ENCODE assay signal across 25 cellular contexts in the genomic region with DNA sequence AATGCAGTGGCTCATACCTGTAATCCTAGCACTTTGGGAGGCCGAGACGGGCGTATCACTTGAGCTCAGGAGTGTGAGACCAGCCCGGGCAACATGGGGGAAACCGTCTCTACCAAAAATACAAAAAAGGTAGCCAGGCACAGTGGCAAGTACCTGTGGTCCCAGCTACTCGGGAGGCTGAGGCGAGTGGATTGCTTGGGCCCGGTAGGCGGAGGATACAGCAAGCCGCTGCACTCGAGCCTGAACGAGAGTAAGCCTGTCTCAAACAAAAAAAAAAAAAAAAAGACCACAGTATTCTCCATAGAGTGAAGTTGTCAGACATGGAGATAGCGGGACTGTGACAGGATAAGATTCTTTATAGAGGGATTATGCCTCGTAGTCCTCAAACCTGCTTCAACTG.
"Had no signal": no experiment of that assay in that cellular context is flagged by ENCODE, and none has a peak within 500 bp of the region (broad histone marks: within the 10 kb centered on the region; RNA-seq: fewer than 3 reads in every experiment).

No MANE protein-coding gene starts in this region.

- H3K27me3 Mint-ChIP-seq: naive thymus-derived CD8-positive, alpha-beta T cell; stimulated activated memory B cell treated with anti-CD40 and anti-IgM and Interleukin-4, amounts not matched to agents 10 μg/mL and 1 μg/mL and 100 μg/mL, for 72 hours; stimulated activated naive CD8-positive, alpha-beta T cell treated with anti-CD3 and anti-CD28 coated beads, Interleukin-15, amount 100 ng/mL, for 72 hours had no signal

- H3K27me3 ChIP-seq: neutrophil, pancreas, right lobe of liver, sigmoid colon, thyroid gland, tibial nerve, upper lobe of left lung, vagina had no signal

- H3K9me3 ChIP-seq: neutrophil, pancreas, psoas muscle, right lobe of liver, sigmoid colon, thoracic aorta, thyroid gland, tibial nerve, upper lobe of left lung, vagina had no signal

- H3K9me3 Mint-ChIP-seq: naive thymus-derived CD8-positive, alpha-beta T cell; natural killer cell treated with Interleukin-12 subunit alpha and Interleukin-12 subunit beta and Interleukin-15 and Interleukin-18, amount 100 ng/mL, for 72 hours; nephron progenitor cell; stimulated activated memory B cell treated with anti-CD40 and anti-IgM and Interleukin-4, amounts not matched to agents 10 μg/mL and 1 μg/mL and 100 μg/mL, for 72 hours; stimulated activated naive CD8-positive, alpha-beta T cell treated with anti-CD3 and anti-CD28 coated beads, Interleukin-15, amount 100 ng/mL, for 72 hours had no signal

- H3K4me3 ChIP-seq: pancreas, psoas muscle, right lobe of liver, sigmoid colon, thoracic aorta, thyroid gland, tibial nerve, upper lobe of left lung, vagina had no signal

- H3K27ac ChIP-seq: neutrophil, pancreas, psoas muscle, right lobe of liver, sigmoid colon, thoracic aorta, thyroid gland, tibial nerve, upper lobe of left lung, vagina had no signal

- H3K36me3 ChIP-seq: neutrophil, pancreas, right lobe of liver, sigmoid colon, thoracic aorta, thyroid gland, tibial nerve, upper lobe of left lung, vagina had no signal

- DNase-seq: naive thymus-derived CD8-positive, alpha-beta T cell; nephron progenitor cell; pancreas; psoas muscle; right cardiac atrium; right lobe of liver; sigmoid colon; small intestine; stimulated activated CD4-positive, alpha-beta T cell treated with anti-CD3 and anti-CD28 coated beads, Interleukin-1b, Interleukin-23, amount 100 ng/mL, for 48 hours; stimulated activated CD4-positive, alpha-beta T cell treated with anti-CD3 and anti-CD28 coated beads, Interleukin-4, amount 100 ng/mL, for 1 hour; stimulated activated CD4-positive, alpha-beta T cell treated with anti-CD3 and anti-CD28 coated beads, Interleukin-4, amount 100 ng/mL, for 4 hours; stimulated activated CD8-positive, alpha-beta memory T cell treated with anti-CD3 and anti-CD28 coated beads, Interleukin-4, amount 100 ng/mL, for 48 hours; stimulated activated naive CD4-positive, alpha-beta T cell; stimulated activated naive CD8-positive, alpha-beta T cell treated with anti-CD3 and anti-CD28 coated beads, Interleukin-15, amount 100 ng/mL, for 72 hours; stimulated activated naive CD8-positive, alpha-beta T cell treated with anti-CD3 and anti-CD28 coated beads, Interleukin-15, Interleukin-2, amounts not matched to agents 100 U/mL and 50 U/mL, for 24 hours; thyroid gland; trophoblast cell had no signal

- ATAC-seq: naive thymus-derived CD8-positive, alpha-beta T cell; natural killer cell treated with Interleukin-12 subunit alpha and Interleukin-12 subunit beta and Interleukin-15 and Interleukin-18, amount 100 ng/mL, for 72 hours; pancreas; right cardiac atrium; right lobe of liver; stimulated activated memory B cell treated with anti-CD40 and anti-IgM and Interleukin-4, amounts not matched to agents 10 μg/mL and 1 μg/mL and 100 μg/mL, for 72 hours; stimulated activated naive CD8-positive, alpha-beta T cell treated with anti-CD3 and anti-CD28 coated beads, Interleukin-15, amount 100 ng/mL, for 72 hours; stimulated activated naive CD8-positive, alpha-beta T cell treated with anti-CD3 and anti-CD28 coated beads, Interleukin-15, Interleukin-2, amounts not matched to agents 100 U/mL and 50 U/mL, for 24 hours had no signal

- H3K4me3 Mint-ChIP-seq: naive thymus-derived CD8-positive, alpha-beta T cell; natural killer cell treated with Interleukin-12 subunit alpha and Interleukin-12 subunit beta and Interleukin-15 and Interleukin-18, amount 100 ng/mL, for 72 hours; nephron progenitor cell; neural crest cell; stimulated activated memory B cell treated with anti-CD40 and anti-IgM and Interleukin-4, amounts not matched to agents 10 μg/mL and 1 μg/mL and 100 μg/mL, for 72 hours; stimulated activated naive CD8-positive, alpha-beta T cell treated with anti-CD3 and anti-CD28 coated beads, Interleukin-15, amount 100 ng/mL, for 72 hours had no signal

- H3K4me1 ChIP-seq: right lobe of liver, sigmoid colon, upper lobe of left lung, vagina had no signal

- H3K27ac Mint-ChIP-seq: naive thymus-derived CD8-positive, alpha-beta T cell; natural killer cell treated with Interleukin-12 subunit alpha and Interleukin-12 subunit beta and Interleukin-15 and Interleukin-18, amount 100 ng/mL, for 72 hours; nephron progenitor cell; stimulated activated memory B cell treated with anti-CD40 and anti-IgM and Interleukin-4, amounts not matched to agents 10 μg/mL and 1 μg/mL and 100 μg/mL, for 72 hours; stimulated activated naive CD8-positive, alpha-beta T cell treated with anti-CD3 and anti-CD28 coated beads, Interleukin-15, amount 100 ng/mL, for 72 hours had no signal

- H3K36me3 Mint-ChIP-seq: naive thymus-derived CD8-positive, alpha-beta T cell; natural killer cell treated with Interleukin-12 subunit alpha and Interleukin-12 subunit beta and Interleukin-15 and Interleukin-18, amount 100 ng/mL, for 72 hours; stimulated activated memory B cell treated with anti-CD40 and anti-IgM and Interleukin-4, amounts not matched to agents 10 μg/mL and 1 μg/mL and 100 μg/mL, for 72 hours had no signal

- H3K4me1 Mint-ChIP-seq: naive thymus-derived CD8-positive, alpha-beta T cell; nephron progenitor cell; stimulated activated memory B cell treated with anti-CD40 and anti-IgM and Interleukin-4, amounts not matched to agents 10 μg/mL and 1 μg/mL and 100 μg/mL, for 72 hours; stimulated activated naive CD8-positive, alpha-beta T cell treated with anti-CD3 and anti-CD28 coated beads, Interleukin-15, amount 100 ng/mL, for 72 hours had no signal
